1 cellular context compared by ENCODE assay signal in the genomic region with DNA sequence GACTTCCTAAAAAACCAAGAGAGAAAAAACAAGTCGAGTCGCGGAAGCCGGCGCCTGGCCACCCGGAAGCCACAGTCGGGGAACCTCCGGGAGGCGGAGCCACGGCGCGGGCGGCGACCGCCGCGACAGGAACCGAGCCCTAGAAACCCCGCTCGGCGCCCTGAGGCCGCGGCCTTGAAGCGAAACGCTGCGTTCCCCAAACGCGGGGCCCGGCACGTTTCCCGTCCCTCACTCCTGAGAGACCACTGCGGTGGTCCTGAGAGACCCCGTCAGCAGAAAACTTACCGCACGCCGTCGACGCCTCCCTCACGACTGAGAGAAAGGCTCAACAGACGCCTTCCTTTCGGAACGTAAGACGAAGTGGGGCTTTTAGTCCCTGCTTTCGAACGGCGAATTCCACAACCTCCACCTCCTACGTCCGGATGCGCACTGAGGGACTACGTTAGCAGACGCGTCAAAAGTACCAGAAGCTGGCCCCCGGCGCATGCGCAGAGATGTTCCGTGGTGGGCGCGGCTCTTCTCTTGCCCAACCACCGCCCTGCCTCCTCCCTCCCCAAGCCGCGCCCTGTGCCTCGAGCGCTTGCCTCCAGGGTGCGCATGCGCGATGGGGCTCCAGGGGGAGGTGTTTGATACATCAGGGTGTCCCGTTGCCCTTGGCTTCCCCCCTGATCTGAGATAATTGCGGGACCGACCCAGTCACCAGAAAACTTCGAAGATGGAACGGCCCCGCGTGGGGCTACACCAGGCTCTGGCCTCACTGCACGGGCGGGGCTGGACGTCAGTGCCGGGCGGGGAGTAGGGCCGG.
TF ChIP-seq lines count a peak whose summit lies in the region.

Gene RSRP1 (minus strand): TSS at position 431 of the 805 bp plus-strand sequence. CDS start 491 bp downstream, outside the sequence.

TF ChIP-seq in K562, 482 proteins besides CTCF, POLR2A, EP300 and RAD21 (continued from another document and continues in another):
- peak; percentile 50; the same call in 1 of the 2 replicates for TF ChIP-seq CLOCK (CRISPR knock-in tag; IDR thresholded peaks at IDR 0.05; ENCODE audit: borderline replicate concordance)
- peak; percentile 61; the same call in 1 of the 2 replicates for TF ChIP-seq ZNF583 (CRISPR knock-in tag; IDR thresholded peaks at IDR 0.05)
- no peak for TF ChIP-seq SNAPC5 (CRISPR knock-in tag; IDR thresholded peaks at IDR 0.05)
- TF ChIP-seq POLR3G (IDR thresholded peaks at IDR 0.05; ENCODE audit: extremely low read depth, insufficient read length, insufficient replicate concordance): no peak
- TF ChIP-seq, protein P1, sequence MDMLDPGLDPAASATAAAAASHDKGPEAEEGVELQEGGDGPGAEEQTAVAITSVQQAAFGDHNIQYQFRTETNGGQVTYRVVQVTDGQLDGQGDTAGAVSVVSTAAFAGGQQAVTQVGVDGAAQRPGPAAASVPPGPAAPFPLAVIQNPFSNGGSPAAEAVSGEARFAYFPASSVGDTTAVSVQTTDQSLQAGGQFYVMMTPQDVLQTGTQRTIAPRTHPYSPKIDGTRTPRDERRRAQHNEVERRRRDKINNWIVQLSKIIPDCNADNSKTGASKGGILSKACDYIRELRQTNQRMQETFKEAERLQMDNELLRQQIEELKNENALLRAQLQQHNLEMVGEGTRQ (CRISPR knock-in tag; IDR thresholded peaks at IDR 0.05): no peak
- TF ChIP-seq MAFG (tag; conservative IDR thresholded peaks at IDR 0.05): no peak
- TF ChIP-seq RBBP5 (IDR thresholded peaks at IDR 0.05; ENCODE audit: borderline replicate concordance, insufficient read depth, low read length, poor library complexity, severe bottlenecking): peak; percentile 89
- TF ChIP-seq ZNF586 (CRISPR knock-in tag; conservative IDR thresholded peaks at IDR 0.05): no peak
- no peak; the same call in 1 of the 2 replicates for TF ChIP-seq ZNF12 (CRISPR knock-in tag; IDR thresholded peaks at IDR 0.05)
- no peak for TF ChIP-seq DIDO1 (tag; IDR thresholded peaks at IDR 0.05; ENCODE audit: low read depth)
- peak; percentile 77 for TF ChIP-seq L3MBTL2 (IDR thresholded peaks at IDR 0.05)
- TF ChIP-seq ZNF232 (CRISPR knock-in tag; IDR thresholded peaks at IDR 0.05): no peak
- TF ChIP-seq, protein P2, sequence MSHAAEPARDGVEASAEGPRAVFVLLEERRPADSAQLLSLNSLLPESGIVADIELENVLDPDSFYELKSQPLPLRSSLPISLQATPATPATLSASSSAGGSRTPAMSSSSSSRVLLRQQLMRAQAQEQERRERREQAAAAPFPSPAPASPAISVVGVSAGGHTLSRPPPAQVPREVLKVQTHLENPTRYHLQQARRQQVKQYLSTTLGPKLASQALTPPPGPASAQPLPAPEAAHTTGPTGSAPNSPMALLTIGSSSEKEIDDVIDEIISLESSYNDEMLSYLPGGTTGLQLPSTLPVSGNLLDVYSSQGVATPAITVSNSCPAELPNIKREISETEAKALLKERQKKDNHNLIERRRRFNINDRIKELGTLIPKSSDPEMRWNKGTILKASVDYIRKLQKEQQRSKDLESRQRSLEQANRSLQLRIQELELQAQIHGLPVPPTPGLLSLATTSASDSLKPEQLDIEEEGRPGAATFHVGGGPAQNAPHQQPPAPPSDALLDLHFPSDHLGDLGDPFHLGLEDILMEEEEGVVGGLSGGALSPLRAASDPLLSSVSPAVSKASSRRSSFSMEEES (CRISPR knock-in tag; IDR thresholded peaks at IDR 0.05): no peak; the same call in 1 of the 2 replicates
- TF ChIP-seq SAFB2 (IDR thresholded peaks at IDR 0.05; ENCODE audit: borderline replicate concordance, low read depth, low read length, severe bottlenecking): no peak
- peak; percentile 90 for TF ChIP-seq VEZF1 (CRISPR knock-in tag; IDR thresholded peaks at IDR 0.05)
- no peak for TF ChIP-seq HES1 (IDR thresholded peaks at IDR 0.05; ENCODE audit: low read depth)
- TF ChIP-seq MXI1 (IDR thresholded peaks at IDR 0.05; ENCODE audit: low read depth, low read length): peak; percentile 78
- no peak for TF ChIP-seq ZNF695 (CRISPR knock-in tag; IDR thresholded peaks at IDR 0.05)
- no peak for TF ChIP-seq TGIF2 (CRISPR knock-in tag; IDR thresholded peaks at IDR 0.05)
- no peak for TF ChIP-seq SMARCB1 (IDR thresholded peaks at IDR 0.05; ENCODE audit: insufficient read length, low read depth)
- peak; percentile 75; the same call in 1 of the 2 replicates for TF ChIP-seq HIVEP1 (CRISPR knock-in tag; IDR thresholded peaks at IDR 0.05)
- TF ChIP-seq ZNF318 (IDR thresholded peaks at IDR 0.05; ENCODE audit: borderline replicate concordance in 1 of 2, low read depth in 1 of 2): no peak
- TF ChIP-seq ATF1 (CRISPR knock-in tag; IDR thresholded peaks at IDR 0.05): no peak
- peak; percentile 95 for TF ChIP-seq ATF1 (tag; IDR thresholded peaks at IDR 0.05)
- TF ChIP-seq HNRNPUL1 (IDR thresholded peaks at IDR 0.05; ENCODE audit: low read length): no peak
- 0 out of 2 replicates have a peak, but pooled peaks have one; percentile 26 for TF ChIP-seq TARDBP (IDR thresholded peaks at IDR 0.05)
- TF ChIP-seq ZNF449 (CRISPR knock-in tag; IDR thresholded peaks at IDR 0.05): no peak
- no peak for TF ChIP-seq STAG1 (CRISPR knock-in tag; IDR thresholded peaks at IDR 0.05; ENCODE audit: borderline replicate concordance)
- TF ChIP-seq PRPF4 (IDR thresholded peaks at IDR 0.05; ENCODE audit: insufficient read depth, low read depth, low read length, poor library complexity, severe bottlenecking): no peak
- TF ChIP-seq ZNF551 (CRISPR knock-in tag; IDR thresholded peaks at IDR 0.05): 0 out of 2 replicates have a peak, but pooled peaks have one; percentile 66
- no peak; the same call in 1 of the 2 replicates for TF ChIP-seq SMAD2 (IDR thresholded peaks at IDR 0.05; ENCODE audit: low read depth, low read length)
- TF ChIP-seq U2AF2 (optimal IDR thresholded peaks at IDR 0.05; ENCODE audit: low read depth, low read length): no peak
- TF ChIP-seq, protein P3, sequence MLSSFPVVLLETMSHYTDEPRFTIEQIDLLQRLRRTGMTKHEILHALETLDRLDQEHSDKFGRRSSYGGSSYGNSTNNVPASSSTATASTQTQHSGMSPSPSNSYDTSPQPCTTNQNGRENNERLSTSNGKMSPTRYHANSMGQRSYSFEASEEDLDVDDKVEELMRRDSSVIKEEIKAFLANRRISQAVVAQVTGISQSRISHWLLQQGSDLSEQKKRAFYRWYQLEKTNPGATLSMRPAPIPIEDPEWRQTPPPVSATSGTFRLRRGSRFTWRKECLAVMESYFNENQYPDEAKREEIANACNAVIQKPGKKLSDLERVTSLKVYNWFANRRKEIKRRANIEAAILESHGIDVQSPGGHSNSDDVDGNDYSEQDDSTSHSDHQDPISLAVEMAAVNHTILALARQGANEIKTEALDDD (IDR thresholded peaks at IDR 0.05): no peak
- TF ChIP-seq, protein P4, sequence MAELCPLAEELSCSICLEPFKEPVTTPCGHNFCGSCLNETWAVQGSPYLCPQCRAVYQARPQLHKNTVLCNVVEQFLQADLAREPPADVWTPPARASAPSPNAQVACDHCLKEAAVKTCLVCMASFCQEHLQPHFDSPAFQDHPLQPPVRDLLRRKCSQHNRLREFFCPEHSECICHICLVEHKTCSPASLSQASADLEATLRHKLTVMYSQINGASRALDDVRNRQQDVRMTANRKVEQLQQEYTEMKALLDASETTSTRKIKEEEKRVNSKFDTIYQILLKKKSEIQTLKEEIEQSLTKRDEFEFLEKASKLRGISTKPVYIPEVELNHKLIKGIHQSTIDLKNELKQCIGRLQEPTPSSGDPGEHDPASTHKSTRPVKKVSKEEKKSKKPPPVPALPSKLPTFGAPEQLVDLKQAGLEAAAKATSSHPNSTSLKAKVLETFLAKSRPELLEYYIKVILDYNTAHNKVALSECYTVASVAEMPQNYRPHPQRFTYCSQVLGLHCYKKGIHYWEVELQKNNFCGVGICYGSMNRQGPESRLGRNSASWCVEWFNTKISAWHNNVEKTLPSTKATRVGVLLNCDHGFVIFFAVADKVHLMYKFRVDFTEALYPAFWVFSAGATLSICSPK (IDR thresholded peaks at IDR 0.05; ENCODE audit: borderline replicate concordance): no peak
